Comparison of ENCODE assay signal across 19 cellular contexts in the genomic region with DNA sequence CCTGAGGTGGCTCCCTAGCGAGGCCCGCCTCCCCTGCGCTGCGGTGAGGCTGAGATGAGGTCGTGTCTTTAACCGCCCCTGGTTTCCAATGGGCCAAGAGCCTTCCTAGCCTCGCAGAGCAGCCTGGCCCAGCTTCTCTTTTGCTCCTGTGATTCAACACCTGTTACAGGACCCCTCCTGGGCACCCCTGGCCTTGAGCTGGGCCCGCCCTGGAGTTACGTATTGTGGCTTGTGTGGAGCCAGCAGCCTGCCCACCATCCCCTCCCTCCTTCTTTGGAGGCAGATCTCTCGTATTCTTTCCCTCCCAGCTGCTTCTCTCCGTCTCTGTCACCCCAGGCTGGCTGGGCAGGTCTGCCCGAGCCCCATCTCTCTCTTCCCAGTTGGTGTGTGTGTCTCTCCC.
"Had no signal": no experiment of that assay in that cellular context is flagged by ENCODE, and none has a peak within 500 bp of the region (broad histone marks: within the 10 kb centered on the region; RNA-seq: fewer than 3 reads in every experiment).

No MANE protein-coding gene starts in this region.

- H3K4me1 Mint-ChIP-seq: nephron had no signal

- H3K4me3 Mint-ChIP-seq: naive B cell, nephron had no signal

- ATAC-seq: esophagus mucosa, gastrocnemius medialis, left cardiac atrium, left ventricle myocardium superior, psoas muscle, sciatic nerve had no signal

- DNase-seq: effector memory CD4-positive, alpha-beta T cell; gastrocnemius medialis; glutamatergic neuron; left cardiac atrium; left ventricle myocardium superior; mesenchymal stem cell; naive B cell; occipital lobe; psoas muscle; retina; stimulated activated CD4-positive, alpha-beta T cell treated with anti-CD3 and anti-CD28 coated beads, Interleukin-2, amount 100 ng/mL, for 24 hours; stimulated activated CD4-positive, alpha-beta T cell treated with anti-CD3 and anti-CD28 coated beads, Interleukin-4, amount 100 ng/mL, for 4 hours; stimulated activated naive CD4-positive, alpha-beta T cell; stomach; substantia nigra; transverse colon had no signal

- H3K27ac Mint-ChIP-seq: nephron had no signal

- H3K9me3 Mint-ChIP-seq: naive B cell had no signal
